Comparison of ENCODE assay signal across 24 cellular contexts in genomic region chr14:96415559-96415958, GRCh38. TPM values are rescaled to one million over a fixed set of nuclear protein-coding genes. Genes with fewer than 3 reads are reported as not detected.
"Had no signal": no experiment of that assay in that cellular context is flagged by ENCODE, and none has a peak within 500 bp of the region (broad histone marks: within the 10 kb centered on the region; RNA-seq: fewer than 3 reads in every experiment).

No MANE protein-coding gene starts in this region.

- ATAC-seq: K562 had no signal

- FAIRE-seq: K562 had no signal

- H3K9me3 ChIP-seq: SK-N-SH had no signal

- H3K27ac ChIP-seq: KMS-11, RWPE1 had no signal

- H3K4me3 ChIP-seq: K562 had no signal

- DNase-seq: Kasumi-1, MM.1S, MV-4-11, NCI-H1048, NCI-H1105, NCI-H1417, NCI-H1436 treated with DMSO at 0.1 percent for 48 hours, NCI-H1694, NCI-H187 treated with DMSO at 0.1 percent for 48 hours, NCI-H2029 treated with DMSO at 0.1 percent for 48 hours, NCI-H226, NCI-H446, NCI-H510A, NCI-H524 treated with DMSO at 0.1 percent for 48 hours, NCI-H69, NCI-H774, SHP77, SK-N-SH, SW 1271 had no signal

RNA-seq across cellular contexts. Expression of gene AK7, which starts 23.6 kb away (rescaled TPM):
- total RNA-seq: HT1080 had no signal
- polyA plus RNA-seq: IgD-negative memory B cell had no signal
